Comparison of ENCODE assay signal across 8 cellular contexts in the genomic region with DNA sequence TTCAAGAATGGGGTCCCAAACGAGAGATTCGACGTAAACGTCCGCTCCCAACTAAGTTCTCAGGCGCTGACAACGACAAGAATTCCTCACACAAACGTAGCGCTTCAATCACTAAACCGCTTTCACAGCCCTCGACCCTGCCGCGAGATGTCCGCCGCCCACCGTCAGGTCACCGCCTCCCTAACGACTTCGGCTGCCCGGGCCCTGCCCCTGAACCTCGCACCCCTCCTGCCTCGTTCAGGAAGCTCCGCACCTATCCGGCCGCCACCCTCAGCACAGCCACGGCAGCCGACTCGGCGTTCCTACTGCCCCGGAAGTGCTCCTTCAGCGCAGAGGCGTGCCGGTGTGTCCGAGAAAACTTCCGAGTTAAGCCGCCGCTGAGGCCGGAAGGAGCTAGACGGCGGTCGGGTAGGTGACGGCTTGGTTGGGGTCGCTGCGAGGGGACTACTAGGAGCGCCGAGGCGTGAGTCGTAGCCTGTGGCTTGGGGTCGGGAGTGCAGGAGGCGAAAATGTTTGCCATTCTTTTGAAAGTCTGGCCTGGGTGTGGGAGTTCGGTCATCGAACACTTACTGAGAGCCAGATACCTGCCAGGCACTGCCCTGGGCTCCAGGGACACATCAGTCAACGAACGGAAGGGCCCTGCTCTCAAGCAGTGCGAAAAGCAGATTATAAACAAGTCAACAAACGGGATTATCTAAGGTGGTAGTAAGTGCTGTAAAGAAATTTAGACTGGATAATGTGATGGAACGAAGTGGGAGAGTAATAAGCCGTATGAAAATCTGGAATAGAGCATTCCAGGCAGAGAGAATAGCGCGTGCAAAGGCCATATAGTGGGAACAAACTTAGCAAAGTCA. TPM values are rescaled to one million over a fixed set of nuclear protein-coding genes. Genes with fewer than 3 reads are reported as not detected.
DNase-seq lines count a peak whose midpoint lies in the region; ATAC-seq and TF ChIP-seq lines count a peak whose summit lies in the region.

A gene (minus strand): TSS at position 307 of the 854 bp plus-strand sequence. CDS start 3,957 bp downstream, outside the sequence.
A gene (plus strand): TSS at position 364 of the 854 bp plus-strand sequence. CDS start 10,756 bp downstream, outside the sequence.

- 1% methylated on average over 60 of the region's 60 CpGs for WGBS in adipose tissue, 3 donors
- 1% methylated on average over 47 to 60 of the region's 60 CpGs for WGBS in heart left ventricle, 4 donors
- 0 to 1% methylated on average over 19 to 57 of the region's 60 CpGs for WGBS in transverse colon (ENCODE audit: low coverage in 1 of 2), 2 donors

- in situ Hi-C loops in GM13976 (cut with MboI; ENCODE audit: low sequenced_read_pairs, unreplicated experiment): no loop called here
- in situ Hi-C loops in transverse colon (cut with MboI; ENCODE audit: low pct_ligation_motif_present in 1 of 4, low pct_unique_long_range_greater_than_20kb in 1 of 4, low sequenced_read_pairs in 3 of 4): no loop called here

- H3K36me3 ChIP-seq in heart left ventricle (peaks cover 0 to 5% (median 0%) of the 10 kb centered on the region in 9 donors), transverse colon (no peaks in the 10 kb centered on the region)

- POLR2A ChIA-PET in T-cell (lab: Charles Lee): interaction anchor here in 1 of 2 donors (0.7 to 1.0 kb wide), 3 partner anchors 150 to 405 kb away, joined by 3 read pairs; a partner anchor contains a TSS

- H3K9me3 Mint-ChIP-seq in T-cell: no peaks in the 10 kb centered on the region

- H3K4me1 ChIP-seq in heart left ventricle (peaks cover 13 to 60% (median 49%) of the 10 kb centered on the region in 12 donors), transverse colon (peaks cover 0 to 39% (median 13%) of the 10 kb centered on the region in 4 donors)

- no peak for TF ChIP-seq EP300 in transverse colon (IDR thresholded peaks at IDR 0.05; ENCODE audit: low read depth)

- peaks cover 67 to 71% (median 67%) of the 10 kb centered on the region in 3 donors for H3K4me1 Mint-ChIP-seq in T-cell

- H3K4me3 Mint-ChIP-seq in T-cell: peak within 1 kb of the TSS; percentile 97

- H3K27ac Mint-ChIP-seq in T-cell: peak within 1 kb of the TSS; percentile 94 to 95

- H3K4me3 ChIP-seq in heart left ventricle (peak within 1 kb of the TSS; percentile 45 to 91 (median 77)), transverse colon (peak within 1 kb of the TSS; percentile 68 to 90 (median 72))

- H3K9me3 ChIP-seq in heart left ventricle (no peaks in the 10 kb centered on the region), transverse colon (no peaks in the 10 kb centered on the region)

- H3K27ac ChIP-seq in adipose tissue (ENCODE audit: low read depth, low read length): peak within 1 kb of the TSS; percentile 51
- H3K27ac ChIP-seq in heart left ventricle: peak within 1 kb of the TSS; percentile 77 to 96 (median 88)
- peak within 1 kb of the TSS; percentile 87 to 95 (median 90) for H3K27ac ChIP-seq in transverse colon

- no peaks in the 10 kb centered on the region for H3K27me3 ChIP-seq in heart left ventricle
- no peaks in the 10 kb centered on the region for H3K27me3 ChIP-seq in transverse colon

- intact Hi-C loops in heart left ventricle (cut with DNase I) (loop anchor here in 2 of 10 donors (2.0 to 5.0 kb wide), 2 partner anchors 36 to 37 kb away; no protein-coding TSS in a partner anchor), transverse colon (cut with DNase I; ENCODE audit: low total_unique reads) (no loop called here)

- no peaks in the 10 kb centered on the region for H3K27me3 Mint-ChIP-seq in T-cell

- TF ChIP-seq CTCF in GM13976 (IDR thresholded peaks at IDR 0.05; ENCODE audit: borderline replicate concordance, control extremely low read depth, extremely low read depth, insufficient read depth, missing control alignments) (no peak), heart left ventricle (IDR thresholded peaks at IDR 0.05) (peak in 1 of 12 donors; percentile 6), transverse colon (IDR thresholded peaks at IDR 0.05) (no peak)

- DNase-seq in GM13976 (ENCODE audit: low spot score) (peak; percentile 92), NCI-H146 (lab: John Stamatoyannopoulos, UW) (peak; percentile 88), T-cell (peak; percentile 70 to 91 (median 85)), heart left ventricle (peak; percentile 90 to 94 (median 92)), pons (ENCODE audit: low spot score) (peak; percentile 66), transverse colon (peak; percentile 93)

- peak in 1 of 2 donors; percentile 78 for TF ChIP-seq POLR2A in heart left ventricle (IDR thresholded peaks at IDR 0.05)
- TF ChIP-seq POLR2A in transverse colon (IDR thresholded peaks at IDR 0.05): peak; percentile 93

- peaks cover 10% of the 10 kb centered on the region for H3K36me3 Mint-ChIP-seq in T-cell

- CTCF ChIA-PET in T-cell (lab: Charles Lee): interaction anchor here in 1 of 2 donors (0.5 to 1.7 kb wide), 5 partner anchors 11 to 151 kb away, joined by 3 to 8 read pairs (median 5); a partner anchor contains a TSS

- ATAC-seq in HG02840 (IDR thresholded peaks at IDR 0.05; ENCODE audit: low FRiP score, unreplicated experiment) (peak; percentile 96), T-cell (replicated peaks in 1 of 4) (peak; percentile 97 to 99 (median 99)), heart left ventricle (peak; percentile 98 to 100 (median 99))

RNA-seq across cellular contexts. Expression of the first gene that starts in this region (rescaled TPM):
- total RNA-seq in T-cell (10 to 100 TPM; 28.4 to 37.3 (median 34.5) TPM), heart left ventricle (10 to 100 TPM in 8 of 9 donors, 1 to 10 TPM in 1; 8.8 to 39.0 (median 33.9) TPM), transverse colon (10 to 100 TPM in 2 of 4 donors, 1 to 10 TPM in 2; 4.5 to 18.0 (median 10.6) TPM)
- polyA plus RNA-seq in adipose tissue (10 to 100 TPM; 11.6 to 16.8 (median 12.6) TPM), heart left ventricle (10 to 100 TPM in 1 of 2 donors, 1 to 10 TPM in 1; 6.1 to 25.4 TPM)

RNA-seq across cellular contexts. Expression of the second gene that starts in this region (rescaled TPM):
- 10 to 100 TPM; 15.5 to 25.1 (median 23.6) TPM for total RNA-seq in T-cell
- 10 to 100 TPM in 1 of 3 donors, 1 to 10 TPM in 2; 3.1 to 19.2 (median 9.2) TPM for polyA plus RNA-seq in adipose tissue
- total RNA-seq in heart left ventricle: 10 to 100 TPM; 25.1 to 52.0 (median 38.6) TPM
- 10 to 100 TPM in 1 of 2 donors, 1 to 10 TPM in 1; 2.3 to 38.7 TPM for polyA plus RNA-seq in heart left ventricle
- 10 to 100 TPM in 3 of 4 donors, 1 to 10 TPM in 1; 5.0 to 45.3 (median 35.1) TPM for total RNA-seq in transverse colon

Comparison
In these comparisons a context has a peak if more than half of its experiments do, and no peak if none do; other contexts are left out.
1. Peak in every context shown above with its lines: DNase-seq, ATAC-seq, H3K4me3 ChIP-seq and H3K27ac ChIP-seq.